10 cellular contexts compared by ENCODE assay signal in the genomic region with DNA sequence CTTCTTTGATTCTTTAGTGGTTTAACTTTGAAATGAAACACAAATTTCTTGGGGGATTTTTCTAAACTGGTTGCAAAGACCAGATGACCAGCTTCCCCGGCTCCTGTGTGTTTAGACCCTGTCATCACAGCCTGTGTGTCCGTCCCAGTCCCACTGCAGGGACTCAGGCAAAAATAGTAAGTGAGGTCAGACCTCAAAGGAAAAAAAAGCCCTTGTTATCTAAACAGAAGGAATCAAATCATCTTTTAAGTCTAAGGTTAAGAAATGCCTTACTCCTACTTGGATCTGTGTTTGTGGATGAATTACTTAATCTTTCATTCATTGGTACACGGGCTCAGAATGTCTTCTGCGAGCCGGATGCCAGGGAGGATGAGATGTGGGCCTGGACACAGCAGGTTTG.
DNase-seq lines count a peak whose midpoint lies in the region; ATAC-seq and TF ChIP-seq lines count a peak whose summit lies in the region.
"Had no signal": no experiment of that assay in that cellular context is flagged by ENCODE, and none has a peak within 500 bp of the region (broad histone marks: within the 10 kb centered on the region; RNA-seq: fewer than 3 reads in every experiment).

No MANE protein-coding gene starts in this region.

- H4K91ac ChIP-seq in neuronal stem cell (ENCODE audit: low read depth, low read length, poor library complexity) = no peak overlapping the region

- H2BK15ac ChIP-seq in neuronal stem cell (ENCODE audit: low read length) = no peak overlapping the region

- no peak overlapping the region for H3K4me3 Mint-ChIP-seq in stimulated activated naive CD8-positive, alpha-beta T cell treated with anti-CD3 and anti-CD28 coated beads, Interleukin-15, amount 100 ng/mL, for 72 hours
- H3K4me3 Mint-ChIP-seq: activated CD4-positive, alpha-beta T cell treated with anti-CD3 and anti-CD28 coated beads, Interleukin-2, amount 10 ng/mL, durations not matched to agents 24 days and 14 days had no signal

- intact Hi-C loops in A673 (cut with micrococcal nuclease; ENCODE audit: unreplicated experiment) = loop anchor here (5.0 to 10.0 kb wide), 3 partner anchors 338 to 835 kb away; a partner anchor contains a TSS

- H3K18ac ChIP-seq in neuronal stem cell (ENCODE audit: low read length) = no peak overlapping the region

- no peaks in the 10 kb centered on the region for H3K27me3 Mint-ChIP-seq in stimulated activated naive CD8-positive, alpha-beta T cell treated with anti-CD3 and anti-CD28 coated beads, Interleukin-15, amount 100 ng/mL, for 72 hours
- H3K27me3 Mint-ChIP-seq: activated CD4-positive, alpha-beta T cell treated with anti-CD3 and anti-CD28 coated beads, Interleukin-2, amount 10 ng/mL, durations not matched to agents 24 days and 14 days had no signal

- no TSS peak for BruUV-seq in A673 (replicated peaks; lab: Mats Ljungman, UMichigan)

- no peak overlapping the region for H3K9ac ChIP-seq in neuronal stem cell (ENCODE audit: low read depth, low read length, poor library complexity)

- H3K27ac ChIP-seq in A673 (ENCODE audit: low read depth, low read length, poor library complexity, severe bottlenecking) (peak overlapping the region; percentile 88), Peyer's patch (peak overlapping the region in 3 of 4 donors; percentile 36 to 74 (median 40)), neuronal stem cell (replicated peaks; ENCODE audit: low read length) (no peak overlapping the region)

- no peak overlapping the region for H3K14ac ChIP-seq in neuronal stem cell (ENCODE audit: low read length)

- H2BK120ac ChIP-seq in neuronal stem cell (ENCODE audit: low read depth, low read length) = no peak overlapping the region

- H3K4me1 Mint-ChIP-seq in stimulated activated naive CD8-positive, alpha-beta T cell treated with anti-CD3 and anti-CD28 coated beads, Interleukin-15, amount 100 ng/mL, for 72 hours = peaks cover 29% of the 10 kb centered on the region

- H3K79me1 ChIP-seq in neuronal stem cell (ENCODE audit: low read depth, low read length) = no peaks in the 10 kb centered on the region

- H2AK5ac ChIP-seq in neuronal stem cell (ENCODE audit: low read depth, low read length) = no peak overlapping the region

- TF ChIP-seq CTCF in A673 (conservative IDR thresholded peaks at IDR 0.05; ENCODE audit: low read depth, low read length) (no peak), Peyer's patch (IDR thresholded peaks at IDR 0.05) (no peak)

- H3K4me2 ChIP-seq in neuronal stem cell (ENCODE audit: insufficient read depth, low read length, poor library complexity, severe bottlenecking) = no peak overlapping the region

- DNase-seq in A673 (ENCODE audit: low spot score) (no peak), Peyer's patch (no peak), fibroblast of gingiva (ENCODE audit: low read depth) (peak; percentile 20), neuronal stem cell (ENCODE audit: low spot score) (no peak), mesenteric fat pad (ENCODE audit: low spot score) (no peak)
- no peak for DNase-seq in stimulated activated naive CD8-positive, alpha-beta T cell treated with anti-CD3 and anti-CD28 coated beads, Interleukin-15, amount 100 ng/mL, for 72 hours
- DNase-seq in stimulated activated CD4-positive, alpha-beta T cell treated with anti-CD3 and anti-CD28 coated beads, Interleukin-4, amount 100 ng/mL, for 1 hour = no peak
- DNase-seq: H7 had no signal

- no peaks in the 10 kb centered on the region for H3K27me3 ChIP-seq in A673 (replicated peaks; ENCODE audit: insufficient read depth, low read depth, low read length, poor library complexity)
- H3K27me3 ChIP-seq in Peyer's patch = no peaks in the 10 kb centered on the region
- no peaks in the 10 kb centered on the region for H3K27me3 ChIP-seq in neuronal stem cell (ENCODE audit: control insufficient read depth in 3 of 3, insufficient read depth in 3 of 3, low read depth in 1 of 3, low read length in 3 of 3)

- ATAC-seq in GM18498 (IDR thresholded peaks at IDR 0.05; ENCODE audit: unreplicated experiment) = no peak
- no peak for ATAC-seq in stimulated activated naive CD8-positive, alpha-beta T cell treated with anti-CD3 and anti-CD28 coated beads, Interleukin-15, amount 100 ng/mL, for 72 hours

- WGBS in neuronal stem cell (ENCODE audit: extremely low coverage in 2 of 2, insufficient read length in 2 of 2, insufficient replicate concordance in 1 of 2), 2 donors = no CpG with 5 or more reads among the region's 5 CpGs

- no peaks in the 10 kb centered on the region for H3K36me3 ChIP-seq in A673 (ENCODE audit: insufficient read depth, low read length, poor library complexity, severe bottlenecking)
- H3K36me3 ChIP-seq in Peyer's patch = no peaks in the 10 kb centered on the region
- H3K36me3 ChIP-seq in neuronal stem cell (replicated peaks in 1 of 2; ENCODE audit: control insufficient read depth in 2 of 2, insufficient read depth in 2 of 2, low read length in 2 of 2) = no peaks in the 10 kb centered on the region

- H3K27ac Mint-ChIP-seq in stimulated activated naive CD8-positive, alpha-beta T cell treated with anti-CD3 and anti-CD28 coated beads, Interleukin-15, amount 100 ng/mL, for 72 hours = no peak overlapping the region

- no peak overlapping the region for H3K4me3 ChIP-seq in A673 (ENCODE audit: low read depth, low read length, poor library complexity, severe bottlenecking)
- no peak overlapping the region for H3K4me3 ChIP-seq in Peyer's patch
- no peak overlapping the region for H3K4me3 ChIP-seq in neuronal stem cell (ENCODE audit: low read length in 2 of 2)

- POLR2A ChIA-PET in A673 (lab: Charles Lee; ENCODE audit: low non-redundant PET) = no interaction called here

- H3K4me1 ChIP-seq in A673 (ENCODE audit: insufficient read depth, low read length, poor library complexity, severe bottlenecking) (peaks cover 21% of the 10 kb centered on the region), Peyer's patch (peaks cover 0 to 10% (median 4%) of the 10 kb centered on the region in 4 donors), neuronal stem cell (ENCODE audit: control insufficient read depth in 2 of 2, insufficient read depth in 1 of 2, low read depth in 1 of 2, low read length in 2 of 2) (peaks cover 15 to 19% of the 10 kb centered on the region in 2 donors)

- H3K23ac ChIP-seq in neuronal stem cell (ENCODE audit: low read depth, low read length, poor library complexity) = no peak overlapping the region

- no peak overlapping the region for H2BK12ac ChIP-seq in neuronal stem cell (ENCODE audit: low read length)

- no peaks in the 10 kb centered on the region for H3K9me3 Mint-ChIP-seq in stimulated activated naive CD8-positive, alpha-beta T cell treated with anti-CD3 and anti-CD28 coated beads, Interleukin-15, amount 100 ng/mL, for 72 hours
- H3K9me3 Mint-ChIP-seq: activated CD4-positive, alpha-beta T cell treated with anti-CD3 and anti-CD28 coated beads, Interleukin-2, amount 10 ng/mL, durations not matched to agents 24 days and 14 days had no signal

- H2AFZ ChIP-seq in neuronal stem cell (ENCODE audit: low read length) = peak overlapping the region; percentile 8

- no peak overlapping the region for H2BK5ac ChIP-seq in neuronal stem cell (ENCODE audit: low read length)

- no peak for TF ChIP-seq POLR2A in Peyer's patch (IDR thresholded peaks at IDR 0.05)

- no peaks in the 10 kb centered on the region for H3K9me3 ChIP-seq in A673 (ENCODE audit: low read depth, low read length, poor library complexity, severe bottlenecking)
- no peaks in the 10 kb centered on the region for H3K9me3 ChIP-seq in Peyer's patch
- H3K9me3 ChIP-seq in neuronal stem cell (replicated peaks in 1 of 2; ENCODE audit: control insufficient read depth in 2 of 2, insufficient read depth in 1 of 2, low read depth in 1 of 2, low read length in 2 of 2) = no peaks in the 10 kb centered on the region

- no peak overlapping the region for H4K8ac ChIP-seq in neuronal stem cell (ENCODE audit: low read depth, low read length)

- CTCF ChIA-PET in A673 (lab: Charles Lee) = no interaction called here

- no peak overlapping the region for H3K4ac ChIP-seq in neuronal stem cell (ENCODE audit: low read length)
